ENCODE assay signal across 8 cellular contexts in the genomic region with DNA sequence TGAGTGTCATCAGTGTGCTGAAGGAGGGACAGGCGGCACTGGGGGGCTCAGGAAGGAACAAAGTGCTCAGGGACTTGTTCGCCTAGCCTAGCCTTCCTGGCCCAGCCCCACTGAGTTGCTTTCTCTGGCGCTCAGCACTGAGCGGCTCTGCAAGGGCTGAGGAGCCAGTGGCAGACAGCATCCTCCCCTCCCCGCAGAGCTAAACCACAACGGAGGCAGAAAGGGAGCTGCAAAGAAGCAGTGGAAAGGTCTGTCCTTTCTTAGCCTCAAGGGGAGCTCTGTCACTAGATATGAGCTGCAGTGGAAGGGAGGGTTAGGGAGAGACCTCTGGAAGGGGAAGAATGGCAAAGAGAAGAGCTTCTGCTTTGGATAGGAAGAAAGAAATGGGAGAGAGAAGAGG.
DNase-seq lines count a peak whose midpoint lies in the region; ATAC-seq and TF ChIP-seq lines count a peak whose summit lies in the region.

No MANE protein-coding gene starts in this region.

- no peak overlapping the region for H2AFZ ChIP-seq in MM.1S (ENCODE audit: low read length)

- no peak overlapping the region for H3K9ac ChIP-seq in MM.1S (ENCODE audit: low read length)

- DNase-seq in CD8-positive, alpha-beta T cell, result peak in 6 of 7 experiments; percentile 5 to 63 (median 27)
- DNase-seq in NCI-H69 (lab: John Stamatoyannopoulos, UW) (peak; percentile 37), medulla oblongata (ENCODE audit: extremely low spot score) (peak; percentile 42), NCI-H345 (lab: John Stamatoyannopoulos, UW) (no peak), MM.1S (no peak), GM20000 (ENCODE audit: low spot score) (no peak)
- DNase-seq in activated naive CD4-positive, alpha-beta T cell treated with anti-CD3 and anti-CD28 coated beads for 36 hours, result peak; percentile 55

- no peak for TF ChIP-seq CTCF in CD8-positive, alpha-beta T cell (IDR thresholded peaks at IDR 0.05)
- TF ChIP-seq CTCF in MM.1S (IDR thresholded peaks at IDR 0.05; ENCODE audit: low read length), result no peak
- TF ChIP-seq CTCF in GM20000 (IDR thresholded peaks at IDR 0.05; ENCODE audit: extremely low read depth, missing control alignments), result no peak

- no peaks in the 10 kb centered on the region for H3K9me3 Mint-ChIP-seq in CD8-positive, alpha-beta T cell
- H3K9me3 Mint-ChIP-seq in activated naive CD4-positive, alpha-beta T cell treated with anti-CD3 and anti-CD28 coated beads for 36 hours, result no peaks in the 10 kb centered on the region

- no peaks in the 10 kb centered on the region for H3F3A ChIP-seq in MM.1S (ENCODE audit: insufficient read depth, low read length)

- POLR2A ChIA-PET in CD8-positive, alpha-beta T cell (lab: Charles Lee), result no interaction called here

- intact Hi-C loops in CD8-positive, alpha-beta T cell (cut with DNase I, micrococcal nuclease), result loop anchor here (1.0 to 5.0 kb wide), 2 partner anchors 99 to 101 kb away; a partner anchor contains a TSS
- intact Hi-C loops in activated naive CD4-positive, alpha-beta T cell treated with anti-CD3 and anti-CD28 coated beads for 36 hours (cut with micrococcal nuclease), result no loop called here

- peaks cover 27% of the 10 kb centered on the region for H3K36me3 Mint-ChIP-seq in CD8-positive, alpha-beta T cell
- H3K36me3 Mint-ChIP-seq in activated naive CD4-positive, alpha-beta T cell treated with anti-CD3 and anti-CD28 coated beads for 36 hours (ENCODE audit: low read depth), result peaks cover 6% of the 10 kb centered on the region

- H3K27ac Mint-ChIP-seq in CD8-positive, alpha-beta T cell, result peak overlapping the region; percentile 69
- no peak overlapping the region for H3K27ac Mint-ChIP-seq in activated naive CD4-positive, alpha-beta T cell treated with anti-CD3 and anti-CD28 coated beads for 36 hours

- no peak overlapping the region for H3K4me3 Mint-ChIP-seq in CD8-positive, alpha-beta T cell
- no peak overlapping the region for H3K4me3 Mint-ChIP-seq in activated naive CD4-positive, alpha-beta T cell treated with anti-CD3 and anti-CD28 coated beads for 36 hours

- no peak overlapping the region for H3K27ac ChIP-seq in CD8-positive, alpha-beta T cell (ENCODE audit: low read depth, low read length)
- no peak overlapping the region for H3K27ac ChIP-seq in MM.1S (ENCODE audit: low read length)

- peak; percentile 92 for ATAC-seq in CD8-positive, alpha-beta T cell
- ATAC-seq in GM19455 (IDR thresholded peaks at IDR 0.05; ENCODE audit: unreplicated experiment), result no peak

- no peaks in the 10 kb centered on the region for H3K9me2 ChIP-seq in MM.1S (replicated peaks; ENCODE audit: insufficient read depth, low read length)

- CTCF ChIA-PET in CD8-positive, alpha-beta T cell (lab: Charles Lee), result interaction anchor here (0.6 to 1.1 kb wide), 3 partner anchors 14 to 1002 kb away, joined by 3 read pairs; no protein-coding TSS in a partner anchor
- CTCF ChIA-PET in activated naive CD4-positive, alpha-beta T cell treated with anti-CD3 and anti-CD28 coated beads for 36 hours (lab: Charles Lee), result interaction anchor here (0.7 kb wide), 1 partner anchor 32 kb away, joined by 3 read pairs; no protein-coding TSS in a partner anchor

- no peaks in the 10 kb centered on the region for H3K27me3 ChIP-seq in CD8-positive, alpha-beta T cell (ENCODE audit: insufficient read depth, low read length)
- H3K27me3 ChIP-seq in MM.1S (replicated peaks; ENCODE audit: insufficient read depth, low read length), result no peaks in the 10 kb centered on the region

- no peaks in the 10 kb centered on the region for H3K79me2 ChIP-seq in MM.1S (ENCODE audit: low read length)

- H3K27me3 Mint-ChIP-seq in CD8-positive, alpha-beta T cell (ENCODE audit: low read depth), result no peaks in the 10 kb centered on the region
- no peaks in the 10 kb centered on the region for H3K27me3 Mint-ChIP-seq in activated naive CD4-positive, alpha-beta T cell treated with anti-CD3 and anti-CD28 coated beads for 36 hours (ENCODE audit: low read depth)

- no peaks in the 10 kb centered on the region for H3K9me3 ChIP-seq in CD8-positive, alpha-beta T cell (ENCODE audit: low read length)
- no peaks in the 10 kb centered on the region for H3K9me3 ChIP-seq in MM.1S (replicated peaks; ENCODE audit: insufficient read depth, low read length)

- peaks cover 19% of the 10 kb centered on the region for H3K4me1 ChIP-seq in CD8-positive, alpha-beta T cell (ENCODE audit: insufficient read depth, low read length)
- no peaks in the 10 kb centered on the region for H3K4me1 ChIP-seq in MM.1S (ENCODE audit: low read length)

- no peaks in the 10 kb centered on the region for H3K36me3 ChIP-seq in CD8-positive, alpha-beta T cell (ENCODE audit: insufficient read depth, low read length)
- no peaks in the 10 kb centered on the region for H3K36me3 ChIP-seq in MM.1S (replicated peaks; ENCODE audit: insufficient read depth, low read length)

- no peak overlapping the region for H3K4me2 ChIP-seq in MM.1S (ENCODE audit: low read depth, low read length)

- H3K4me1 Mint-ChIP-seq in CD8-positive, alpha-beta T cell (ENCODE audit: low read depth), result peaks cover 28% of the 10 kb centered on the region
- H3K4me1 Mint-ChIP-seq in activated naive CD4-positive, alpha-beta T cell treated with anti-CD3 and anti-CD28 coated beads for 36 hours (ENCODE audit: low read depth), result peaks cover 22% of the 10 kb centered on the region

- H4K20me1 ChIP-seq in MM.1S (ENCODE audit: insufficient read depth, low read length), result no peaks in the 10 kb centered on the region

- no peak overlapping the region for H3K4me3 ChIP-seq in CD8-positive, alpha-beta T cell (ENCODE audit: low read depth, low read length)
- H3K4me3 ChIP-seq in MM.1S (ENCODE audit: low read length), result no peak overlapping the region

Comparison
In these comparisons a context has a peak if more than half of its experiments do, and no peak if none do; other contexts are left out.
1. DNase-seq: peak in CD8-positive, alpha-beta T cell (6 of 7), NCI-H69 (single experiment), activated naive CD4-positive, alpha-beta T cell treated with anti-CD3 and anti-CD28 coated beads for 36 hours (single experiment) and medulla oblongata (single experiment); none in NCI-H345 (single experiment), MM.1S (single experiment) and GM20000 (single experiment).